In the genomic region with DNA sequence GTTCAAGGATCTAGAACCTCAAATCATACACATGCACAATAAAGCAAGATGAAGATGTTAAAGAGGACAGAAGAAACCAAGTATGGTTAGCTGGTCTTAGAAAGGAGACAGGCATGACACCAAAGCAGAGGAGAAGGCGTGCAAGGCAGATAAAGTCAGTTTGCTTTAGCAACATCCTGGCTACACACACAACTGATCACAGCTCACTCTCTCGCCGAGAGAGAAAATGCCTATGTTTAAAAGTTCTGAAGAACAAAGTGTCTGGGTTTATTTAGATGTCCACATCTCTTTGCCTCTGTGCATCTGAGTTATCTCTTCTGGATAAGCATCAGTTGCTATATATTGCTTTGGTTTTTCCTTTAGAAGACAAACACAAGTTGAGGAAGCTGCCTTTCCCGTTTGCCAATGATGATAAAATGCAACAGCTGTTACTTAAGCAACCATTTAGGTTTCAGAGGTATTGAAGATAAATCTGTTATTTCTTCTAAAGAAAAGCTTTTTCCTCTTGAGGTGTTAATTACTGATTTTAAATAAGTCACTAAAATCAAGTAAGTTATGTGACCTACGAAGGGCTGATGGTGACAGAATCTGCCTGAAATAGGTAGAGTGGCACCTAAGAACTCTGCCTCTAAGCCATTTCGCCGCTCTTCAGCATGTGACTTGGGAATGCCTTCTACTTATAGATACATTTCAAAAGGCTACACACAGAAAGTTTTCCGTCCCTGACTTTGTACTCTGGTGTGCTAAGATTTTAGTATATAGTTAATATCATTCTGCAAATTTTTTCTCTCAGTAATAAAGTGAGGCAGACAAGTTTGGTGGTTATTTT, we compare ENCODE assay signal across 11 cellular contexts.
DNase-seq lines count a peak whose midpoint lies in the region; ATAC-seq and TF ChIP-seq lines count a peak whose summit lies in the region.
"Had no signal": no experiment of that assay in that cellular context is flagged by ENCODE, and none has a peak within 500 bp of the region (broad histone marks: within the 10 kb centered on the region; RNA-seq: fewer than 3 reads in every experiment).

No MANE protein-coding gene starts in this region.

- H3K4me1 ChIP-seq in CD4-positive, alpha-beta memory T cell (ENCODE audit: insufficient read depth, low read length) = peaks cover 40% of the 10 kb centered on the region
- H3K4me1 ChIP-seq in mucosa of descending colon (ENCODE audit: low read depth) = no peaks in the 10 kb centered on the region

- intact Hi-C loops in CD4-positive, alpha-beta memory T cell (cut with micrococcal nuclease) = no loop called here
- intact Hi-C loops in activated T-helper 1 cell treated with anti-CD3 and anti-CD28 coated beads, Interleukin-12 subunit alpha, Interleukin-12 subunit beta, Interleukin-2, Interleukin-4 antibody, amounts not matched to agents 30 ng/mL and 10 ng/mL and 1 ng/mL, durations not matched to agents 14 hours and 24 hours and 36 hours (cut with micrococcal nuclease) = loop anchor here (1.0 to 5.0 kb wide), 5 partner anchors 21 to 240 kb away; no protein-coding TSS in a partner anchor
- intact Hi-C loops in mucosa of descending colon (cut with DNase I, micrococcal nuclease) = no loop called here

- ATAC-seq in GM19043 (IDR thresholded peaks at IDR 0.05; ENCODE audit: low read depth, unreplicated experiment) = peak; percentile 40
- peak; percentile 21 for ATAC-seq in HG03060 (IDR thresholded peaks at IDR 0.05; ENCODE audit: low read depth, unreplicated experiment)
- ATAC-seq in HG02970 (IDR thresholded peaks at IDR 0.05; ENCODE audit: low FRiP score, unreplicated experiment) = no peak
- ATAC-seq in mucosa of descending colon = no peak

- CTCF ChIA-PET in CD4-positive, alpha-beta memory T cell (lab: Charles Lee; ENCODE audit: partially characterized antibody) = interaction anchor here (0.5 to 2.3 kb wide), 4 partner anchors 13 to 263 kb away, joined by 3 to 14 read pairs (median 3); no protein-coding TSS in a partner anchor

- no peaks in the 10 kb centered on the region for H3K27me3 ChIP-seq in CD4-positive, alpha-beta memory T cell (ENCODE audit: insufficient read depth, low read length)

- no peak overlapping the region for H3K27ac ChIP-seq in CD4-positive, alpha-beta memory T cell (ENCODE audit: low read depth, low read length)
- H3K27ac ChIP-seq: HL-60 had no signal

- no peaks in the 10 kb centered on the region for H3K27me3 Mint-ChIP-seq in CD4-positive, alpha-beta memory T cell
- H3K27me3 Mint-ChIP-seq in activated T-helper 1 cell treated with anti-CD3 and anti-CD28 coated beads, Interleukin-12 subunit alpha, Interleukin-12 subunit beta, Interleukin-2, Interleukin-4 antibody, amounts not matched to agents 30 ng/mL and 10 ng/mL and 1 ng/mL, durations not matched to agents 14 hours and 24 hours and 36 hours (ENCODE audit: insufficient read depth) = peaks cover 1% of the 10 kb centered on the region

- POLR2A ChIA-PET in CD4-positive, alpha-beta memory T cell (lab: Charles Lee; ENCODE audit: partially characterized antibody) = interaction anchor here (1.0 to 4.8 kb wide), 2 partner anchors 10 to 20 kb away, joined by 3 to 17 read pairs; no protein-coding TSS in a partner anchor

- no peak overlapping the region for H3K4me3 ChIP-seq in CD4-positive, alpha-beta memory T cell (ENCODE audit: low read length in 2 of 2)
- no peak overlapping the region for H3K4me3 ChIP-seq in mucosa of descending colon

- no peaks in the 10 kb centered on the region for H3K36me3 ChIP-seq in CD4-positive, alpha-beta memory T cell (ENCODE audit: insufficient read depth, low read length)
- H3K36me3 ChIP-seq in mucosa of descending colon (ENCODE audit: low read depth) = no peaks in the 10 kb centered on the region

- H3K36me3 Mint-ChIP-seq in CD4-positive, alpha-beta memory T cell = peaks cover 4 to 5% of the 10 kb centered on the region in 2 donors
- peaks cover 7% of the 10 kb centered on the region for H3K36me3 Mint-ChIP-seq in activated T-helper 1 cell treated with anti-CD3 and anti-CD28 coated beads, Interleukin-12 subunit alpha, Interleukin-12 subunit beta, Interleukin-2, Interleukin-4 antibody, amounts not matched to agents 30 ng/mL and 10 ng/mL and 1 ng/mL, durations not matched to agents 14 hours and 24 hours and 36 hours (ENCODE audit: low read depth)

- no peak for DNase-seq in CD4-positive, alpha-beta memory T cell
- DNase-seq in activated T-helper 1 cell treated with anti-CD3 and anti-CD28 coated beads, Interleukin-12 subunit alpha, Interleukin-12 subunit beta, Interleukin-2, Interleukin-4 antibody, amounts not matched to agents 30 ng/mL and 10 ng/mL and 1 ng/mL, durations not matched to agents 14 hours and 24 hours and 36 hours (ENCODE audit: low spot score) = no peak
- DNase-seq in H4 (ENCODE audit: low spot score) = no peak
- no peak for DNase-seq in NCI-H2107 (lab: John Stamatoyannopoulos, UW)
- no peak for DNase-seq in mucosa of descending colon
- DNase-seq: DMS153, kidney had no signal

- H3K4me1 Mint-ChIP-seq in CD4-positive, alpha-beta memory T cell = peaks cover 32 to 73% (median 55%) of the 10 kb centered on the region in 4 donors
- peaks cover 37% of the 10 kb centered on the region for H3K4me1 Mint-ChIP-seq in activated T-helper 1 cell treated with anti-CD3 and anti-CD28 coated beads, Interleukin-12 subunit alpha, Interleukin-12 subunit beta, Interleukin-2, Interleukin-4 antibody, amounts not matched to agents 30 ng/mL and 10 ng/mL and 1 ng/mL, durations not matched to agents 14 hours and 24 hours and 36 hours (ENCODE audit: low read depth)

- TF ChIP-seq CTCF in mucosa of descending colon (IDR thresholded peaks at IDR 0.05) = no peak

- H3K27ac Mint-ChIP-seq in CD4-positive, alpha-beta memory T cell = peak overlapping the region in 6 of 7 donors; percentile 9 to 70 (median 54)
- peak overlapping the region; percentile 88 for H3K27ac Mint-ChIP-seq in activated T-helper 1 cell treated with anti-CD3 and anti-CD28 coated beads, Interleukin-12 subunit alpha, Interleukin-12 subunit beta, Interleukin-2, Interleukin-4 antibody, amounts not matched to agents 30 ng/mL and 10 ng/mL and 1 ng/mL, durations not matched to agents 14 hours and 24 hours and 36 hours

- H3K9me3 ChIP-seq in CD4-positive, alpha-beta memory T cell (ENCODE audit: control insufficient read depth in 1 of 2, low read length in 2 of 2) = no peaks in the 10 kb centered on the region
- no peaks in the 10 kb centered on the region for H3K9me3 ChIP-seq in mucosa of descending colon

- no peaks in the 10 kb centered on the region for H3K9me3 Mint-ChIP-seq in CD4-positive, alpha-beta memory T cell
- H3K9me3 Mint-ChIP-seq in activated T-helper 1 cell treated with anti-CD3 and anti-CD28 coated beads, Interleukin-12 subunit alpha, Interleukin-12 subunit beta, Interleukin-2, Interleukin-4 antibody, amounts not matched to agents 30 ng/mL and 10 ng/mL and 1 ng/mL, durations not matched to agents 14 hours and 24 hours and 36 hours = no peaks in the 10 kb centered on the region

- H3K4me3 Mint-ChIP-seq in CD4-positive, alpha-beta memory T cell = peak overlapping the region in 7 of 8 donors; percentile 39 to 70 (median 52)
- peak overlapping the region; percentile 71 for H3K4me3 Mint-ChIP-seq in activated T-helper 1 cell treated with anti-CD3 and anti-CD28 coated beads, Interleukin-12 subunit alpha, Interleukin-12 subunit beta, Interleukin-2, Interleukin-4 antibody, amounts not matched to agents 30 ng/mL and 10 ng/mL and 1 ng/mL, durations not matched to agents 14 hours and 24 hours and 36 hours

Comparison
In these comparisons a context has a peak if more than half of its experiments do, and no peak if none do; other contexts are left out.
1. ATAC-seq: peak in GM19043 (single experiment) and HG03060 (single experiment); none in HG02970 (single experiment) and mucosa of descending colon (single experiment).